In the genomic region with DNA sequence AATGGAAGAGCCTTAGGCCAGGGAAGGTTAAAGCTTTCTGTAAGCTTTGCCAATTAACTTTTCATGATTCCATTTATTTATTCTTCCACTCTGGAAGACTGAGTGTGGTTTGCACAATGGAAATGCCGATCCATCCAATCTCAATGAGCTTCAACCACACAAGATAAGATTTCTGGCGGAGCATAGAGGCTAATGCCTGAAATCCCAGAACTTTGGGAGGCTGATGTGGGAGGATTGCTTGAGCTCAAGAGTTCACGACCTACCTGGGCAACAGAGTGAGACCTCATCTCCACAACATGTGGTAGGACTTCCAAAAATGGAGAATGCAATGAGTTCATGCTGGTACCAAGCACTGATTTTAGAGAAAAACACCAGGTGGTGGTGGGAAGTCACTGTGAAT, we compare ENCODE assay signal across 15 cellular contexts. TPM values are rescaled to one million over a fixed set of nuclear protein-coding genes. Genes with fewer than 3 reads are reported as not detected.
DNase-seq lines count a peak whose midpoint lies in the region; TF ChIP-seq lines count a peak whose summit lies in the region.
"Had no signal": no experiment of that assay in that cellular context is flagged by ENCODE, and none has a peak within 500 bp of the region (broad histone marks: within the 10 kb centered on the region; RNA-seq: fewer than 3 reads in every experiment).

No MANE protein-coding gene starts in this region.

- 63% methylated on average over 3 of the region's 3 CpGs for WGBS in smooth muscle cell (ENCODE audit: low lambda C conversion rate)

- H3K36me3 ChIP-seq in HEK293 (ENCODE audit: control insufficient read depth in 2 of 2, insufficient read depth in 1 of 2, low read length in 2 of 2) (no peaks in the 10 kb centered on the region; a peak in 1 of 3 replicates), smooth muscle cell (ENCODE audit: low read depth) (no peaks in the 10 kb centered on the region)
- H3K36me3 ChIP-seq: BE2C had no signal

- H3K9me3 ChIP-seq in HEK293 (ENCODE audit: control insufficient read depth, insufficient read depth, low read depth, low read length) (no peaks in the 10 kb centered on the region), smooth muscle cell (replicated peaks; ENCODE audit: low read depth) (no peaks in the 10 kb centered on the region)
- H3K9me3 ChIP-seq: BE2C, Caco-2 had no signal

- DNase-seq in amniotic epithelial cell (ENCODE audit: low read depth), result peak; percentile 76
- peak; percentile 50 for DNase-seq in fibroblast of the aortic adventitia (ENCODE audit: low read depth)
- DNase-seq in smooth muscle cell (lab: John Stamatoyannopoulos, UW; ENCODE audit: unreplicated experiment), result no peak
- no peak for DNase-seq in NCI-H1092 treated with DMSO at 0.1 percent for 48 hours (lab: John Stamatoyannopoulos, UW)
- DNase-seq in HT-29 (ENCODE audit: low spot score), result no peak
- no peak for DNase-seq in KBM-7
- DNase-seq: BE2C; C1 segment of cervical spinal cord; Caco-2; CD4-positive, CD25-positive, alpha-beta regulatory T cell; GM23248; HCEC 1CT; HFFc6 had no signal

- no peak overlapping the region; the same call in 1 of the 2 replicates for H3K27ac ChIP-seq in HEK293 (ENCODE audit: extremely low read depth, low read depth, low read length)
- H3K27ac ChIP-seq in smooth muscle cell (ENCODE audit: low read depth), result peak overlapping the region; percentile 13
- H3K27ac ChIP-seq: GM23248, HL-60 had no signal

- H2AFZ ChIP-seq in smooth muscle cell (ENCODE audit: low read depth), result no peak overlapping the region
- H2AFZ ChIP-seq: GM23248 had no signal

- no peak for TF ChIP-seq CTCF in HEK293 (tag by site-specific recombination; IDR thresholded peaks at IDR 0.05)
- no peak for TF ChIP-seq CTCF in fibroblast of the aortic adventitia (IDR thresholded peaks at IDR 0.05; ENCODE audit: insufficient read depth, low read length)
- no peak for TF ChIP-seq CTCF in smooth muscle cell (IDR thresholded peaks at IDR 0.05; ENCODE audit: borderline replicate concordance, insufficient read depth, poor library complexity, severe bottlenecking)

- CTCF ChIA-PET in HEK293 (lab: Yijun Ruan, JAX), result interaction anchor here (1.1 kb wide), 2 partner anchors 9 to 119 kb away, joined by 3 read pairs; no protein-coding TSS in a partner anchor

- peaks cover 97% of the 10 kb centered on the region for H4K20me1 ChIP-seq in smooth muscle cell (ENCODE audit: low read depth)

- in situ Hi-C loops in KBM-7 (cut with MboI; ENCODE audit: low pct_unique_long_range_greater_than_20kb, low sequenced_read_pairs), result no loop called here

- POLR2A ChIA-PET in HEK293 (lab: Yijun Ruan, JAX), result no interaction called here

- no peak overlapping the region for H3K4me2 ChIP-seq in smooth muscle cell

- H3K4me1 ChIP-seq in HEK293 (ENCODE audit: control insufficient read depth, insufficient read depth, low read length) (peaks cover 26% of the 10 kb centered on the region), smooth muscle cell (ENCODE audit: low read depth) (peaks cover 5% of the 10 kb centered on the region)
- H3K4me1 ChIP-seq: BE2C had no signal

- H3K79me2 ChIP-seq in smooth muscle cell (ENCODE audit: low read depth), result peaks cover 93% of the 10 kb centered on the region

- peaks cover 15% of the 10 kb centered on the region for H3F3A ChIP-seq in smooth muscle cell (ENCODE audit: low read depth)

- H3K4me3 ChIP-seq in HEK293 (ENCODE audit: low read depth, low read length), result no peak overlapping the region
- H3K4me3 ChIP-seq in fibroblast of the aortic adventitia (ENCODE audit: low read depth, low read length), result no peak overlapping the region
- no peak overlapping the region for H3K4me3 ChIP-seq in smooth muscle cell
- H3K4me3 ChIP-seq: GM23248 had no signal

- no peaks in the 10 kb centered on the region for H3K27me3 ChIP-seq in smooth muscle cell (ENCODE audit: low read depth)

- H3K9ac ChIP-seq in smooth muscle cell (ENCODE audit: low read depth), result no peak overlapping the region
- H3K9ac ChIP-seq: GM23248 had no signal

TF ChIP-seq in HEK293, 187 proteins besides CTCF, POLR2A, EP300 and RAD21:
- no peak for TF ChIP-seq ZNF585B (tag by site-specific recombination; IDR thresholded peaks at IDR 0.05)
- TF ChIP-seq WT1 (tag by site-specific recombination; IDR thresholded peaks at IDR 0.05), result peak; percentile 59
- TF ChIP-seq ZSCAN30 (tag by site-specific recombination; IDR thresholded peaks at IDR 0.05), result no peak
- 0 out of 2 replicates have a peak, but pooled peaks have one; percentile 14 for TF ChIP-seq KLF1 (tag by site-specific recombination; IDR thresholded peaks at IDR 0.05)
- peak; percentile 53; the same call in 1 of the 2 replicates for TF ChIP-seq ZXDB (tag by site-specific recombination; IDR thresholded peaks at IDR 0.05)
- TF ChIP-seq ZNF785 (tag by site-specific recombination; IDR thresholded peaks at IDR 0.05), result no peak
- no peak for TF ChIP-seq ZNF561 (tag by site-specific recombination; IDR thresholded peaks at IDR 0.05; ENCODE audit: borderline replicate concordance)
TF ChIP-seq in HEK293: peak in this region for 3.

RNA-seq across cellular contexts. Expression of a gene that starts 6.2 kb away (rescaled TPM):
- total RNA-seq in fibroblast of the aortic adventitia (ENCODE audit: low replicate concordance) (5.6 and 7.4 TPM in 2 replicates), smooth muscle cell (433 and 501 TPM in 2 replicates)
- polyA plus RNA-seq in smooth muscle cell, result 193 and 329 TPM in 2 replicates
- 0.03 and 0.33 TPM in 2 replicates for total RNA-seq in HT-29 (2014; rRNA removed; shearing (Covaris generic))
- total RNA-seq: CD4-positive, CD25-positive, alpha-beta regulatory T cell had no signal

Comparison
In these comparisons a context has a peak if more than half of its experiments do, and no peak if none do; other contexts are left out.
1. DNase-seq: peak in amniotic epithelial cell (single experiment) and fibroblast of the aortic adventitia (single experiment); none in smooth muscle cell (single experiment), NCI-H1092 treated with DMSO at 0.1 percent for 48 hours (single experiment), HT-29 (single experiment) and KBM-7 (single experiment).
2. RNA of a gene that starts 6.2 kb away (total RNA-seq): 433 to 501 TPM in smooth muscle cell; 5.6 to 7.4 TPM in fibroblast of the aortic adventitia and 0.03 to 0.33 TPM in HT-29; every median in the first group is over 10 times any median in the second.